In genomic region chr13:83219832-83220231, GRCh38 we compare ENCODE assay signal across 22 cellular contexts.
"Had no signal": no experiment of that assay in that cellular context is flagged by ENCODE, and none has a peak within 500 bp of the region (broad histone marks: within the 10 kb centered on the region; RNA-seq: fewer than 3 reads in every experiment).

No MANE protein-coding gene starts in this region.

- H3K27ac ChIP-seq: esophagus squamous epithelium, gastroesophageal sphincter, left ventricle myocardium inferior, lower lobe of right lung, neural progenitor cell, ovary, right atrium auricular region, stomach, thoracic aorta, transverse colon had no signal

- H2AFZ ChIP-seq: neural progenitor cell had no signal

- DNase-seq: dermis blood vessel endothelial cell; esophagus squamous epithelium; glutamatergic neuron; islet precursor cell; left cardiac atrium; left ventricle myocardium inferior; lower lobe of right lung; mesenchymal stem cell; midbrain; nucleus accumbens; ovary; small intestine; stimulated activated CD4-positive, alpha-beta T cell treated with anti-CD3 and anti-CD28 coated beads, Interleukin-12 subunit alpha, Interleukin-12 subunit beta, amount 100 ng/mL, for 4 hours; stimulated activated naive CD4-positive, alpha-beta T cell; stomach; substantia nigra; transverse colon had no signal

- H3K4me1 Mint-ChIP-seq: neural progenitor cell had no signal

- H3K27ac Mint-ChIP-seq: natural killer cell treated with Interleukin-12 subunit alpha and Interleukin-12 subunit beta and Interleukin-15 and Interleukin-18, amount 100 ng/mL, for 72 hours; neural progenitor cell had no signal

- H3K27me3 Mint-ChIP-seq: natural killer cell treated with Interleukin-12 subunit alpha and Interleukin-12 subunit beta and Interleukin-15 and Interleukin-18, amount 100 ng/mL, for 72 hours had no signal

- ATAC-seq: gastroesophageal sphincter; left cardiac atrium; lower lobe of right lung; natural killer cell treated with Interleukin-12 subunit alpha and Interleukin-12 subunit beta and Interleukin-15 and Interleukin-18, amount 100 ng/mL, for 72 hours had no signal

- H3K9me3 Mint-ChIP-seq: neural progenitor cell had no signal

- H3K4me2 ChIP-seq: neural progenitor cell had no signal

- H3K9ac ChIP-seq: neural progenitor cell had no signal

- H3K4me3 Mint-ChIP-seq: natural killer cell treated with Interleukin-12 subunit alpha and Interleukin-12 subunit beta and Interleukin-15 and Interleukin-18, amount 100 ng/mL, for 72 hours; neural progenitor cell had no signal

- H3K4me1 ChIP-seq: gastroesophageal sphincter, left ventricle myocardium inferior, lower lobe of right lung, neural progenitor cell, right atrium auricular region, stomach, transverse colon had no signal

- H3K4me3 ChIP-seq: esophagus squamous epithelium, gastroesophageal sphincter, left ventricle myocardium inferior, lower lobe of right lung, neural progenitor cell, ovary, right atrium auricular region, stomach, thoracic aorta, transverse colon had no signal

- H3K36me3 ChIP-seq: esophagus squamous epithelium, gastroesophageal sphincter, left ventricle myocardium inferior, lower lobe of right lung, neural progenitor cell, ovary, right atrium auricular region, stomach, thoracic aorta, transverse colon had no signal

- H3K9me3 ChIP-seq: esophagus squamous epithelium, gastroesophageal sphincter, left ventricle myocardium inferior, lower lobe of right lung, ovary, right atrium auricular region, stomach, thoracic aorta, transverse colon had no signal

- H3K36me3 Mint-ChIP-seq: natural killer cell treated with Interleukin-12 subunit alpha and Interleukin-12 subunit beta and Interleukin-15 and Interleukin-18, amount 100 ng/mL, for 72 hours; neural progenitor cell had no signal

- H3K27me3 ChIP-seq: esophagus squamous epithelium, gastroesophageal sphincter, neural progenitor cell, ovary, right atrium auricular region, stomach, transverse colon had no signal
